In genomic region chr17:35315283-35315682, GRCh38 we compare ENCODE assay signal across 11 cellular contexts. TPM values are rescaled to one million over a fixed set of nuclear protein-coding genes. Genes with fewer than 3 reads are reported as not detected.
DNase-seq lines count a peak whose midpoint lies in the region; ATAC-seq and TF ChIP-seq lines count a peak whose summit lies in the region.
"Had no signal": no experiment of that assay in that cellular context is flagged by ENCODE, and none has a peak within 500 bp of the region (broad histone marks: within the 10 kb centered on the region; RNA-seq: fewer than 3 reads in every experiment).

No MANE protein-coding gene starts in this region.

- TF ChIP-seq CTCF in natural killer cell (IDR thresholded peaks at IDR 0.05) = no peak

- H3K4me3 Mint-ChIP-seq in IgD-negative memory B cell = peak overlapping the region in 3 of 4 donors; percentile 22 to 87 (median 36)
- H3K4me3 Mint-ChIP-seq in natural killer cell = peak overlapping the region; percentile 45

- peaks cover 4% of the 10 kb centered on the region for H3K27me3 Mint-ChIP-seq in IgD-negative memory B cell
- H3K27me3 Mint-ChIP-seq in natural killer cell (ENCODE audit: low read depth in 2 of 2) = no peaks in the 10 kb centered on the region

- ATAC-seq in natural killer cell (no peak), left colon (no peak), GM19463 (IDR thresholded peaks at IDR 0.05; ENCODE audit: unreplicated experiment) (no peak)

- peaks cover 11 to 18% (median 17%) of the 10 kb centered on the region in 3 donors for H3K4me1 Mint-ChIP-seq in IgD-negative memory B cell
- H3K4me1 Mint-ChIP-seq in natural killer cell = peaks cover 57 to 61% of the 10 kb centered on the region in 2 donors

- H3K27ac Mint-ChIP-seq in IgD-negative memory B cell (peak overlapping the region in 1 of 3 donors; percentile 39), natural killer cell (peak overlapping the region; percentile 99 to 100)

- intact Hi-C loops in natural killer cell (cut with micrococcal nuclease) (no loop called here), left colon (cut with DNase I, micrococcal nuclease) (loop anchor here in 1 of 2 donors (10.0 kb wide), 1 partner anchor 430 kb away; no protein-coding TSS in a partner anchor)

- H3K36me3 Mint-ChIP-seq in IgD-negative memory B cell (no peaks in the 10 kb centered on the region), natural killer cell (no peaks in the 10 kb centered on the region)

- DNase-seq in AG08396 (ENCODE audit: low spot score) = peak; percentile 59
- peak; percentile 94 for DNase-seq in dedifferentiated amniotic fluid mesenchymal stem cell (ENCODE audit: extremely low spot score)
- DNase-seq in natural killer cell = no peak
- DNase-seq in activated effector memory CD4-positive, alpha-beta T cell treated with Interleukin-2 at 50 U/mL for 16 hours = no peak
- no peak for DNase-seq in left colon
- no peak for DNase-seq in activated CD4-positive, alpha-beta T cell treated with anti-CD3 and anti-CD28 coated beads for 4 hours
- DNase-seq: activated CD4-positive, alpha-beta T cell treated with anti-CD3 and anti-CD28 coated beads, Interleukin-2, amount 50 U/mL, for 4 hours; DMS79 treated with DMSO at 0.1 percent for 48 hours; stimulated activated CD4-positive, alpha-beta T cell treated with anti-CD3 and anti-CD28 coated beads, Interleukin-12 subunit alpha, Interleukin-12 subunit beta, amount 100 ng/mL, for 4 hours had no signal

- peaks cover 0 to 6% (median 0%) of the 10 kb centered on the region in 3 donors for H3K9me3 Mint-ChIP-seq in IgD-negative memory B cell
- no peaks in the 10 kb centered on the region for H3K9me3 Mint-ChIP-seq in natural killer cell

RNA-seq across cellular contexts. Expression of gene SLFN11, which starts 58.1 kb away (rescaled TPM):
- 11.2 TPM for polyA plus RNA-seq in IgD-negative memory B cell
- total RNA-seq in natural killer cell (10 to 100 TPM; 22.9 to 31.8 (median 26.8) TPM), left colon (1 to 10 TPM; 3.7 to 7.7 TPM)

Comparison
In these comparisons a context has a peak if more than half of its experiments do, and no peak if none do; other contexts are left out.
1. DNase-seq: peak in AG08396 (single experiment) and dedifferentiated amniotic fluid mesenchymal stem cell (single experiment); none in natural killer cell (single experiment), activated effector memory CD4-positive, alpha-beta T cell treated with Interleukin-2 at 50 U/mL for 16 hours (single experiment), left colon (0 of 2) and activated CD4-positive, alpha-beta T cell treated with anti-CD3 and anti-CD28 coated beads for 4 hours (0 of 2).